27 cellular contexts compared by ENCODE assay signal in genomic region chr12:20701106-20701505, GRCh38. TPM values are rescaled to one million over a fixed set of nuclear protein-coding genes. Genes with fewer than 3 reads are reported as not detected.
"Had no signal": no experiment of that assay in that cellular context is flagged by ENCODE, and none has a peak within 500 bp of the region (broad histone marks: within the 10 kb centered on the region; RNA-seq: fewer than 3 reads in every experiment).

No MANE protein-coding gene starts in this region.

- H3K36me3 Mint-ChIP-seq: activated naive CD4-positive, alpha-beta T cell treated with anti-CD3 and anti-CD28 coated beads, Interleukin-2, amount 50 U/mL, for 24 hours; WTC11 had no signal

- H3K4me1 Mint-ChIP-seq: activated naive CD4-positive, alpha-beta T cell treated with anti-CD3 and anti-CD28 coated beads, Interleukin-2, amount 50 U/mL, for 24 hours; activated naive CD8-positive, alpha-beta T cell treated with anti-CD3 and anti-CD28 coated beads, Interleukin-2, amount 50 U/mL, for 24 hours; activated T-helper 17 cell treated with anti-CD3 and anti-CD28 coated beads, Interleukin-2, amount 50 U/mL, for 72 hours; nephron had no signal

- H3K27me3 ChIP-seq: gastrocnemius medialis, left lung, testis, transverse colon had no signal

- H3K27ac ChIP-seq: gastrocnemius medialis, left lung, testis, transverse colon had no signal

- H3K4me1 ChIP-seq: gastrocnemius medialis, left lung, testis, transverse colon had no signal

- H3K4me3 Mint-ChIP-seq: activated CD8-positive, alpha-beta T cell treated with anti-CD3 and anti-CD28 coated beads for 36 hours; activated naive CD4-positive, alpha-beta T cell treated with anti-CD3 and anti-CD28 coated beads, Interleukin-2, amount 50 U/mL, for 24 hours; activated naive CD8-positive, alpha-beta T cell treated with anti-CD3 and anti-CD28 coated beads, Interleukin-2, amount 50 U/mL, for 24 hours; activated T-cell treated with anti-CD3 and anti-CD28 coated beads, Interleukin-2, amount 50 U/mL, for 4 hours; activated T-helper 17 cell treated with anti-CD3 and anti-CD28 coated beads, Interleukin-2, amount 50 U/mL, for 72 hours; effector memory CD8-positive, alpha-beta T cell; nephron; WTC11 had no signal

- H3K36me3 ChIP-seq: gastrocnemius medialis, left lung, transverse colon had no signal

- H3K27me3 Mint-ChIP-seq: activated CD8-positive, alpha-beta T cell treated with anti-CD3 and anti-CD28 coated beads for 36 hours; activated naive CD4-positive, alpha-beta T cell treated with anti-CD3 and anti-CD28 coated beads, Interleukin-2, amount 50 U/mL, for 24 hours; activated naive CD8-positive, alpha-beta T cell treated with anti-CD3 and anti-CD28 coated beads, Interleukin-2, amount 50 U/mL, for 24 hours; activated T-helper 17 cell treated with anti-CD3 and anti-CD28 coated beads, Interleukin-2, amount 50 U/mL, for 72 hours; effector memory CD8-positive, alpha-beta T cell had no signal

- DNase-seq: activated CD4-positive, alpha-beta T cell treated with anti-CD3 and anti-CD28 coated beads for 1 hour; activated CD4-positive, alpha-beta T cell treated with anti-CD3 and anti-CD28 coated beads, Interleukin-2, amount 50 U/mL, for 1 hour; activated CD8-positive, alpha-beta T cell treated with anti-CD3 and anti-CD28 coated beads for 36 hours; activated naive CD8-positive, alpha-beta T cell treated with anti-CD3 and anti-CD28 coated beads, Interleukin-2, amount 50 U/mL, for 24 hours; activated T-cell treated with anti-CD3 and anti-CD28 coated beads, Interleukin-2, amount 50 U/mL, for 4 hours; amygdala; caudate nucleus; cortex of kidney; effector memory CD8-positive, alpha-beta T cell; erythroblast; gastrocnemius medialis; glutamatergic neuron; left lung; mucosa of descending colon; posterior cingulate gyrus; right cardiac atrium; stimulated activated CD4-positive, alpha-beta T cell treated with anti-CD3 and anti-CD28 coated beads, Interleukin-2, amount 100 ng/mL, for 48 hours; stimulated activated naive CD4-positive, alpha-beta T cell treated with Interleukin-2 at 50 U/mL for 16 hours; T-helper 9 cell; testis; transverse colon had no signal

- H3K9me3 Mint-ChIP-seq: activated CD8-positive, alpha-beta T cell treated with anti-CD3 and anti-CD28 coated beads for 36 hours; activated naive CD4-positive, alpha-beta T cell treated with anti-CD3 and anti-CD28 coated beads, Interleukin-2, amount 50 U/mL, for 24 hours; activated naive CD8-positive, alpha-beta T cell treated with anti-CD3 and anti-CD28 coated beads, Interleukin-2, amount 50 U/mL, for 24 hours; activated T-cell treated with anti-CD3 and anti-CD28 coated beads, Interleukin-2, amount 50 U/mL, for 4 hours; activated T-helper 17 cell treated with anti-CD3 and anti-CD28 coated beads, Interleukin-2, amount 50 U/mL, for 72 hours; effector memory CD8-positive, alpha-beta T cell; nephron; WTC11 had no signal

- H3K27ac Mint-ChIP-seq: activated CD8-positive, alpha-beta T cell treated with anti-CD3 and anti-CD28 coated beads for 36 hours; activated naive CD4-positive, alpha-beta T cell treated with anti-CD3 and anti-CD28 coated beads, Interleukin-2, amount 50 U/mL, for 24 hours; activated naive CD8-positive, alpha-beta T cell treated with anti-CD3 and anti-CD28 coated beads, Interleukin-2, amount 50 U/mL, for 24 hours; activated T-helper 17 cell treated with anti-CD3 and anti-CD28 coated beads, Interleukin-2, amount 50 U/mL, for 72 hours; effector memory CD8-positive, alpha-beta T cell; nephron; WTC11 had no signal

- ATAC-seq: activated CD8-positive, alpha-beta T cell treated with anti-CD3 and anti-CD28 coated beads for 36 hours; activated naive CD8-positive, alpha-beta T cell treated with anti-CD3 and anti-CD28 coated beads, Interleukin-2, amount 50 U/mL, for 24 hours; activated T-cell treated with anti-CD3 and anti-CD28 coated beads, Interleukin-2, amount 50 U/mL, for 4 hours; activated T-helper 17 cell treated with anti-CD3 and anti-CD28 coated beads, Interleukin-2, amount 50 U/mL, for 72 hours; effector memory CD8-positive, alpha-beta T cell; gastrocnemius medialis; left lung; mucosa of descending colon; right cardiac atrium; WTC11 had no signal

- H3K9me3 ChIP-seq: gastrocnemius medialis, left lung, mucosa of descending colon, testis, transverse colon had no signal

- H3K4me3 ChIP-seq: gastrocnemius medialis, left lung, mucosa of descending colon, testis, transverse colon had no signal

RNA-seq across cellular contexts. Expression of gene SLCO1C1, which starts 6.0 kb away (rescaled TPM):
- total RNA-seq: activated CD8-positive, alpha-beta T cell treated with anti-CD3 and anti-CD28 coated beads for 36 hours; activated T-cell treated with anti-CD3 and anti-CD28 coated beads, Interleukin-2, amount 50 U/mL, for 4 hours; activated T-helper 17 cell treated with anti-CD3 and anti-CD28 coated beads, Interleukin-2, amount 50 U/mL, for 72 hours; gastrocnemius medialis; lung microvascular endothelial cell; myocyte; WTC11 had no signal
